In the genomic region with DNA sequence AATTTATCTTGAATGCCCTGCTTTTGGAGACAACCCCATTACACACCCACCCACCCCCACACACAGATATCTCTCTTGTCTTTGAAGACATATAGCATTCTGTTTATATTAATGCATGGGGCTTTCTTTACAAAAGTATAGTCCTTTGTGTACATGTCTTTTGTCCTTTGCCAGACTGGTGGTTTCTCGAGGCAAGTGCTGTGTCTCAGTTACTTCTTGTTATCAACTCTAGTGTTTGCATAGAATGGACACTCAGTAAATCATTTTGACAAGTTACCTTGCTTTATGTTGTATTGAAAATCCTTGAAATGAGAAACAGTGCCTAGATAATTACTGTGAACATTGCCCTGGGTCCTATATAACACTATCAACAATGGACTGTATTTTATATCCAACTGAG, we compare ENCODE assay signal across 25 cellular contexts. TPM values are rescaled to one million over a fixed set of nuclear protein-coding genes. Genes with fewer than 3 reads are reported as not detected.
"Had no signal": no experiment of that assay in that cellular context is flagged by ENCODE, and none has a peak within 500 bp of the region (broad histone marks: within the 10 kb centered on the region; RNA-seq: fewer than 3 reads in every experiment).

No MANE protein-coding gene starts in this region.

- H3K4me1 ChIP-seq: ascending aorta, left lung, sigmoid colon, vagina had no signal

- H3K27ac ChIP-seq: ascending aorta, brain microvascular endothelial cell, dorsolateral prefrontal cortex, left lung, sigmoid colon, thoracic aorta, vagina had no signal

- DNase-seq: activated CD4-positive, alpha-beta T cell treated with anti-CD3 and anti-CD28 coated beads for 1 hour; activated CD4-positive, alpha-beta T cell treated with anti-CD3 and anti-CD28 coated beads, Interleukin-2, amount 50 U/mL, for 1 hour; activated CD8-positive, alpha-beta T cell treated with anti-CD3 and anti-CD28 coated beads, Interleukin-2, amount 10 ng/mL, durations not matched to agents 7 days and 5 days; activated T-cell treated with anti-CD3 and anti-CD28 coated beads, Interleukin-2, amount 50 U/mL, for 1 hour; brain microvascular endothelial cell; central memory CD4-positive, alpha-beta T cell; dorsolateral prefrontal cortex; effector memory CD8-positive, alpha-beta T cell; foreskin melanocyte; glutamatergic neuron; hippocampal formation; kidney glomerular epithelial cell; left lung; naive B cell; posterior cingulate gyrus; sigmoid colon; stimulated activated CD4-positive, alpha-beta T cell treated with anti-CD3 and anti-CD28 coated beads, Interleukin-4, amount 100 ng/mL, for 1 hour; stimulated activated naive CD4-positive, alpha-beta T cell treated with Interleukin-2 at 50 U/mL for 16 hours had no signal

- H3K4me3 Mint-ChIP-seq: activated CD8-positive, alpha-beta T cell treated with anti-CD3 and anti-CD28 coated beads, Interleukin-2, amount 10 ng/mL, durations not matched to agents 7 days and 5 days; effector memory CD8-positive, alpha-beta T cell; naive B cell; type B pancreatic cell had no signal

- H3K27me3 ChIP-seq: ascending aorta, brain microvascular endothelial cell, dorsolateral prefrontal cortex, left lung, sigmoid colon, vagina had no signal

- H3K27me3 Mint-ChIP-seq: naive B cell, type B pancreatic cell had no signal

- H3K9me3 Mint-ChIP-seq: effector memory CD8-positive, alpha-beta T cell; type B pancreatic cell had no signal

- H3K27ac Mint-ChIP-seq: activated CD8-positive, alpha-beta T cell treated with anti-CD3 and anti-CD28 coated beads, Interleukin-2, amount 10 ng/mL, durations not matched to agents 7 days and 5 days; effector memory CD8-positive, alpha-beta T cell; type B pancreatic cell had no signal

- H3K9me3 ChIP-seq: ascending aorta, left lung, sigmoid colon, thoracic aorta, vagina had no signal

- H3K36me3 ChIP-seq: ascending aorta, brain microvascular endothelial cell, left lung, sigmoid colon, thoracic aorta, vagina had no signal

- ATAC-seq: activated CD8-positive, alpha-beta T cell treated with anti-CD3 and anti-CD28 coated beads, Interleukin-2, amount 10 ng/mL, durations not matched to agents 7 days and 5 days; activated naive CD4-positive, alpha-beta T cell treated with anti-CD3 and anti-CD28 coated beads, Interleukin-2, amount 50 U/mL, for 72 hours; effector memory CD8-positive, alpha-beta T cell; esophagus mucosa; left lung had no signal

- H3K36me3 Mint-ChIP-seq: activated naive CD4-positive, alpha-beta T cell treated with anti-CD3 and anti-CD28 coated beads, Interleukin-2, amount 50 U/mL, for 72 hours; naive B cell; type B pancreatic cell had no signal

- H3K4me3 ChIP-seq: ascending aorta, dorsolateral prefrontal cortex, left lung, lung, sigmoid colon, thoracic aorta, vagina had no signal

RNA-seq across cellular contexts. Expression of a gene that starts 33.9 kb away (rescaled TPM):
- total RNA-seq: ascending aorta had no signal
